Comparison of ENCODE assay signal across 9 cellular contexts in the genomic region with DNA sequence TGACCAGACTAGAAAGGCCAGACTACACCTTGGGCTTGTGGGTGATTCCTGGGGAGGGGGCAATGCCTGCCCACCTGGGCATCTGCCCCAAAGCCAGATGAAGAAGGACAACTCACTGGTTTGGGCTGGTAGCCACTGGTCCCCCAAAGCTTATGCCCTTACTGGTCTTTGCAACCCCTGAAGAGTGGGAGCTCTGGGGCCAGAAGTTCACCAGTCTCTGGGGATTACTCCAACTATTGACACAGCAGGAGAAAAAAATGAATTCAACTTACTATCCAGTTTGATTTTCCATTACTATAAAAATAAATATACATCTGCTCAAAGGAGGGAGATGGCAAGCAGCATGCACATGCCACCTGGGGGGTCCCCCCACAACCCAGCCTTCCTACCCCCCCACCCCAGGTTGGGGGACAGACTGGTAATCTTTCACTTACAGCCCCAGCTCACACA. TPM values are rescaled to one million over a fixed set of nuclear protein-coding genes. Genes with fewer than 3 reads are reported as not detected.
DNase-seq lines count a peak whose midpoint lies in the region; ATAC-seq, FAIRE-seq and TF ChIP-seq lines count a peak whose summit lies in the region.
"Had no signal": no experiment of that assay in that cellular context is flagged by ENCODE, and none has a peak within 500 bp of the region (broad histone marks: within the 10 kb centered on the region; RNA-seq: fewer than 3 reads in every experiment).

No MANE protein-coding gene starts in this region.

- H3K9me3 Mint-ChIP-seq in activated CD8-positive, alpha-beta memory T cell treated with anti-CD3 and anti-CD28 coated beads, Interleukin-2, amount 10 ng/mL, durations not matched to agents 7 days and 5 days (ENCODE audit: low read depth): no peaks in the 10 kb centered on the region

- TF ChIP-seq POLR2A in A549 (IDR thresholded peaks at IDR 0.05; ENCODE audit: low read length): no peak

- no peak for FAIRE-seq in A549 (lab: Jason Lieb, UNC)

- POLR2A ChIA-PET in A549 (lab: Yijun Ruan, JAX): interaction anchor here (1.2 to 2.2 kb wide), 2 partner anchors 26 to 44 kb away, joined by 3 to 9 read pairs; no protein-coding TSS in a partner anchor

- no peak overlapping the region for H3K4me3 Mint-ChIP-seq in activated CD8-positive, alpha-beta memory T cell treated with anti-CD3 and anti-CD28 coated beads, Interleukin-2, amount 10 ng/mL, durations not matched to agents 7 days and 5 days

- no peaks in the 10 kb centered on the region for H3K9me3 ChIP-seq in A549
- no peaks in the 10 kb centered on the region for H3K9me3 ChIP-seq in KOPT-K1 (ENCODE audit: insufficient read depth, low read length, poor library complexity, severe bottlenecking)

- peaks cover 52% of the 10 kb centered on the region for H3K4me1 ChIP-seq in A549

- DNase-seq in A549 (ENCODE audit: low read depth in 1 of 2, low spot score in 1 of 2) (no peak), myocyte (ENCODE audit: low read depth) (peak; percentile 36), AG08396 (ENCODE audit: low spot score) (no peak), dedifferentiated amniotic fluid mesenchymal stem cell (ENCODE audit: extremely low spot score) (no peak)
- DNase-seq in activated CD8-positive, alpha-beta memory T cell treated with anti-CD3 and anti-CD28 coated beads, Interleukin-2, amount 10 ng/mL, durations not matched to agents 7 days and 5 days: no peak
- DNase-seq: stimulated activated CD4-positive, alpha-beta T cell treated with anti-CD3 and anti-CD28 coated beads, Interleukin-12 subunit alpha, Interleukin-12 subunit beta, amount 100 ng/mL, for 4 hours had no signal

- H3K27ac Mint-ChIP-seq in activated CD8-positive, alpha-beta memory T cell treated with anti-CD3 and anti-CD28 coated beads, Interleukin-2, amount 10 ng/mL, durations not matched to agents 7 days and 5 days: no peak overlapping the region

- TF ChIP-seq CTCF in A549 (IDR thresholded peaks at IDR 0.05): no peak

- peak overlapping the region; percentile 90; the same call in 2 of the 3 replicates for H3K4me3 ChIP-seq in A549

- TF ChIP-seq EP300 in A549 (IDR thresholded peaks at IDR 0.05): no peak

- no peaks in the 10 kb centered on the region for H3K27me3 Mint-ChIP-seq in activated CD8-positive, alpha-beta memory T cell treated with anti-CD3 and anti-CD28 coated beads, Interleukin-2, amount 10 ng/mL, durations not matched to agents 7 days and 5 days

- peaks cover 35% of the 10 kb centered on the region for H3K4me1 Mint-ChIP-seq in activated CD8-positive, alpha-beta memory T cell treated with anti-CD3 and anti-CD28 coated beads, Interleukin-2, amount 10 ng/mL, durations not matched to agents 7 days and 5 days

- no peak for TF ChIP-seq RAD21 in A549 (conservative IDR thresholded peaks at IDR 0.05 in 1 of 2, IDR thresholded peaks at IDR 0.05 in 1 of 2)

- no peaks in the 10 kb centered on the region for H3K36me3 Mint-ChIP-seq in activated CD8-positive, alpha-beta memory T cell treated with anti-CD3 and anti-CD28 coated beads, Interleukin-2, amount 10 ng/mL, durations not matched to agents 7 days and 5 days

- H3K36me3 ChIP-seq in KOPT-K1 (ENCODE audit: insufficient read depth, low read length): no peaks in the 10 kb centered on the region

- ATAC-seq in A549: no peak
- ATAC-seq in GM18873 (IDR thresholded peaks at IDR 0.05; ENCODE audit: low FRiP score, unreplicated experiment): no peak
- no peak for ATAC-seq in activated CD8-positive, alpha-beta memory T cell treated with anti-CD3 and anti-CD28 coated beads, Interleukin-2, amount 10 ng/mL, durations not matched to agents 7 days and 5 days

- H3K27ac ChIP-seq in A549 (peak overlapping the region; percentile 83 to 89; a peak in 5 of 6 replicates), KOPT-K1 (ENCODE audit: low read depth, low read length, poor library complexity, severe bottlenecking) (peak overlapping the region; percentile 71), cingulate gyrus (ENCODE audit: low read depth, low read length) (peak overlapping the region; percentile 85)

- H3K4me2 ChIP-seq in A549: peak overlapping the region; percentile 99

- CTCF ChIA-PET in A549 (lab: Yijun Ruan, JAX): interaction anchor here (1.0 to 23.7 kb wide), 11 partner anchors 9 to 300 kb away, joined by 3 to 314 read pairs (median 7); no protein-coding TSS in a partner anchor
- CTCF ChIA-PET in activated CD8-positive, alpha-beta memory T cell treated with anti-CD3 and anti-CD28 coated beads, Interleukin-2, amount 10 ng/mL, durations not matched to agents 7 days and 5 days (lab: Charles Lee): interaction anchor here (1.1 to 6.3 kb wide), 14 partner anchors 9 to 305 kb away, joined by 3 to 48 read pairs (median 5); no protein-coding TSS in a partner anchor

TF ChIP-seq in A549, 52 proteins besides CTCF, POLR2A, EP300 and RAD21:
- TF ChIP-seq FOSB (CRISPR knock-in tag; IDR thresholded peaks at IDR 0.05) (no peak), TFCP2L1 (CRISPR knock-in tag; IDR thresholded peaks at IDR 0.05) (no peak), CHD2 (IDR thresholded peaks at IDR 0.05; ENCODE audit: low read length, partially characterized antibody) (no peak), MAZ (IDR thresholded peaks at IDR 0.05; ENCODE audit: borderline replicate concordance, low read depth, low read length) (no peak), HOXA7 (CRISPR knock-in tag; IDR thresholded peaks at IDR 0.05) (no peak), RARB (CRISPR knock-in tag; IDR thresholded peaks at IDR 0.05) (no peak), CBX2 (IDR thresholded peaks at IDR 0.05; ENCODE audit: borderline replicate concordance, low read depth) (no peak), KDM1A (IDR thresholded peaks at IDR 0.05; ENCODE audit: low read depth) (no peak), POLR2AphosphoS2 (conservative IDR thresholded peaks at IDR 0.05; ENCODE audit: low read length) (no peak), HOXB13 (CRISPR knock-in tag; IDR thresholded peaks at IDR 0.05; ENCODE audit: low read depth) (no peak), SREBF2 (IDR thresholded peaks at IDR 0.05) (no peak), NPAS2 (CRISPR knock-in tag; IDR thresholded peaks at IDR 0.05; ENCODE audit: borderline replicate concordance) (no peak)
- TF ChIP-seq, protein P1, sequence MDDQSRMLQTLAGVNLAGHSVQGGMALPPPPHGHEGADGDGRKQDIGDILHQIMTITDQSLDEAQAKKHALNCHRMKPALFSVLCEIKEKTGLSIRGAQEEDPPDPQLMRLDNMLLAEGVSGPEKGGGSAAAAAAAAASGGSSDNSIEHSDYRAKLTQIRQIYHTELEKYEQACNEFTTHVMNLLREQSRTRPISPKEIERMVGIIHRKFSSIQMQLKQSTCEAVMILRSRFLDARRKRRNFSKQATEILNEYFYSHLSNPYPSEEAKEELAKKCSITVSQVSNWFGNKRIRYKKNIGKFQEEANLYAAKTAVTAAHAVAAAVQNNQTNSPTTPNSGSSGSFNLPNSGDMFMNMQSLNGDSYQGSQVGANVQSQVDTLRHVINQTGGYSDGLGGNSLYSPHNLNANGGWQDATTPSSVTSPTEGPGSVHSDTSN (IDR thresholded peaks at IDR 0.05): no peak
- TF ChIP-seq, protein P2, sequence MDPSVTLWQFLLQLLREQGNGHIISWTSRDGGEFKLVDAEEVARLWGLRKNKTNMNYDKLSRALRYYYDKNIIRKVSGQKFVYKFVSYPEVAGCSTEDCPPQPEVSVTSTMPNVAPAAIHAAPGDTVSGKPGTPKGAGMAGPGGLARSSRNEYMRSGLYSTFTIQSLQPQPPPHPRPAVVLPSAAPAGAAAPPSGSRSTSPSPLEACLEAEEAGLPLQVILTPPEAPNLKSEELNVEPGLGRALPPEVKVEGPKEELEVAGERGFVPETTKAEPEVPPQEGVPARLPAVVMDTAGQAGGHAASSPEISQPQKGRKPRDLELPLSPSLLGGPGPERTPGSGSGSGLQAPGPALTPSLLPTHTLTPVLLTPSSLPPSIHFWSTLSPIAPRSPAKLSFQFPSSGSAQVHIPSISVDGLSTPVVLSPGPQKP (IDR thresholded peaks at IDR 0.05; ENCODE audit: low read depth, low read length): no peak
- TF ChIP-seq, protein P3, sequence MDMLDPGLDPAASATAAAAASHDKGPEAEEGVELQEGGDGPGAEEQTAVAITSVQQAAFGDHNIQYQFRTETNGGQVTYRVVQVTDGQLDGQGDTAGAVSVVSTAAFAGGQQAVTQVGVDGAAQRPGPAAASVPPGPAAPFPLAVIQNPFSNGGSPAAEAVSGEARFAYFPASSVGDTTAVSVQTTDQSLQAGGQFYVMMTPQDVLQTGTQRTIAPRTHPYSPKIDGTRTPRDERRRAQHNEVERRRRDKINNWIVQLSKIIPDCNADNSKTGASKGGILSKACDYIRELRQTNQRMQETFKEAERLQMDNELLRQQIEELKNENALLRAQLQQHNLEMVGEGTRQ (IDR thresholded peaks at IDR 0.05): no peak

RNA-seq across cellular contexts. Expression of a gene that starts 2.6 kb away (rescaled TPM):
- polyA plus RNA-seq in A549 (2011; rRNA removed): 1.3 and 2.6 TPM in 2 replicates
- polyA plus RNA-seq in A549 (2012; cell fraction: cytosol; rRNA removed): 5.0 and 6.2 TPM in 2 replicates
- 12.9 and 17.1 TPM in 2 replicates for polyA plus RNA-seq in A549 (2012; cell fraction: nucleus; rRNA removed)
- polyA plus RNA-seq in A549 (2017; fragmentation: RNase III; extraction: RNeasy Plus Mini Kit Qiagen cat#74134 plus additional on column Dnase treatment): 9.8 to 11.5 TPM (median 10.0 TPM) in 3 replicates
- polyA minus RNA-seq in A549 (2011; rRNA and poly(A)+ RNA removed): 2.9 and 3.6 TPM in 2 replicates
- 46.6 and 55.3 TPM in 2 replicates for total RNA-seq in myocyte
- 67.3 TPM for polyA plus RNA-seq in myocyte (2012)
- 10 to 100 TPM; 15.8 to 18.5 TPM for total RNA-seq in activated CD8-positive, alpha-beta memory T cell treated with anti-CD3 and anti-CD28 coated beads, Interleukin-2, amount 10 ng/mL, durations not matched to agents 7 days and 5 days

RNA-seq across cellular contexts. Expression of a gene that starts 33.6 kb away (rescaled TPM):
- polyA plus RNA-seq in A549 (2011; rRNA removed) (not detected in 2 replicates), A549 (2017; fragmentation: RNase III; extraction: RNeasy Plus Mini Kit Qiagen cat#74134 plus additional on column Dnase treatment) (not detected in 3 replicates)
- not detected in 2 replicates for polyA plus RNA-seq in A549 (2012; cell fraction: cytosol; rRNA removed)
- polyA plus RNA-seq in A549 (2012; cell fraction: nucleus; rRNA removed): not detected in 2 replicates
- polyA minus RNA-seq in A549 (2011; rRNA and poly(A)+ RNA removed): not detected in 2 replicates
- 0.05 and 0.29 TPM in 2 replicates for total RNA-seq in myocyte
- polyA plus RNA-seq in myocyte (2012): not detected
- 1 to 10 TPM in 1 of 2 experiments, under 1 TPM in 1; 0.30 to 1.8 TPM for total RNA-seq in activated CD8-positive, alpha-beta memory T cell treated with anti-CD3 and anti-CD28 coated beads, Interleukin-2, amount 10 ng/mL, durations not matched to agents 7 days and 5 days
